Comparison of ENCODE assay signal across 16 cellular contexts in genomic region chr1:108458661-108459060, GRCh38. TPM values are rescaled to one million over a fixed set of nuclear protein-coding genes. Genes with fewer than 3 reads are reported as not detected.
DNase-seq lines count a peak whose midpoint lies in the region; ATAC-seq, FAIRE-seq and TF ChIP-seq lines count a peak whose summit lies in the region.
"Not testable (repeated sequence)": the region's sequence is repeated elsewhere in the genome, so short reads cannot be mapped to it uniquely, and the experiment has no call there.
"Had no signal": no experiment of that assay in that cellular context is flagged by ENCODE, and none has a peak within 500 bp of the region (broad histone marks: within the 10 kb centered on the region; RNA-seq: fewer than 3 reads in every experiment).

No MANE protein-coding gene starts in this region.

- not testable (repeated sequence) for H2AFZ ChIP-seq in K562 (ENCODE audit: low read depth, low read length)

- H3K4me1 Mint-ChIP-seq in activated CD8-positive, alpha-beta memory T cell treated with anti-CD3 and anti-CD28 coated beads, Interleukin-2, amount 10 ng/mL, durations not matched to agents 7 days and 5 days; activated T-helper 17 cell treated with anti-CD3 and anti-CD28 coated beads, Interleukin-2, amount 50 U/mL, for 72 hours; natural killer cell: not testable (repeated sequence)

- not testable (repeated sequence) for H3K9me1 ChIP-seq in K562 (ENCODE audit: control insufficient read depth, insufficient read depth, low read length)

- not testable (repeated sequence) for H3K36me3 Mint-ChIP-seq in activated CD8-positive, alpha-beta memory T cell treated with anti-CD3 and anti-CD28 coated beads, Interleukin-2, amount 10 ng/mL, durations not matched to agents 7 days and 5 days; activated T-helper 17 cell treated with anti-CD3 and anti-CD28 coated beads, Interleukin-2, amount 50 U/mL, for 72 hours (ENCODE audit: low read depth); natural killer cell

- not testable (repeated sequence) for H3K27me3 Mint-ChIP-seq in activated CD8-positive, alpha-beta memory T cell treated with anti-CD3 and anti-CD28 coated beads, Interleukin-2, amount 10 ng/mL, durations not matched to agents 7 days and 5 days; activated T-helper 17 cell treated with anti-CD3 and anti-CD28 coated beads, Interleukin-2, amount 50 U/mL, for 72 hours; natural killer cell (ENCODE audit: low read depth in 2 of 2)

- H3K27me3 ChIP-seq in K562 (ENCODE audit: control insufficient read depth in 2 of 2, insufficient read depth in 2 of 2, low read length in 2 of 2), result not testable (repeated sequence)

- H3K9me3 ChIP-seq in K562 (replicated peaks; ENCODE audit: control insufficient read depth, insufficient read depth, low read depth, low read length), result not testable (repeated sequence)

- not testable (repeated sequence) for H3K4me3 ChIP-seq in K562

- not testable (repeated sequence) for H3K79me2 ChIP-seq in K562 (ENCODE audit: control insufficient read depth, insufficient read depth, low read length)

- ATAC-seq in activated CD4-positive, CD25-positive, alpha-beta regulatory T cell treated with anti-CD3 and anti-CD28 coated beads, Interleukin-2, amount 50 U/mL, for 24 hours, result peak; percentile 42 to 43
- ATAC-seq in activated CD8-positive, alpha-beta memory T cell treated with anti-CD3 and anti-CD28 coated beads, Interleukin-2, amount 10 ng/mL, durations not matched to agents 7 days and 5 days, result peak; percentile 53
- ATAC-seq in activated T-helper 17 cell treated with anti-CD3 and anti-CD28 coated beads, Interleukin-2, amount 50 U/mL, for 72 hours (replicated peaks), result peak; percentile 87
- peak; percentile 83 for ATAC-seq in K562
- peak in 2 of 3 donors; percentile 34 to 66 for ATAC-seq in natural killer cell
- peak; percentile 82 for ATAC-seq in stimulated activated naive CD8-positive, alpha-beta T cell treated with anti-CD3 and anti-CD28 coated beads, Interleukin-15, Interleukin-2, amounts not matched to agents 100 U/mL and 50 U/mL, for 24 hours

- not testable (repeated sequence) for H4K20me1 ChIP-seq in K562 (replicated peaks; ENCODE audit: control insufficient read depth, insufficient read depth, low read length)

- not testable (repeated sequence) for H3K27ac ChIP-seq in K562 (ENCODE audit: extremely low read depth, low read depth, low read length)

- FAIRE-seq in K562 (lab: Jason Lieb, UNC), result not testable (repeated sequence)

- H3K4me1 ChIP-seq in K562 (replicated peaks in 1 of 2; ENCODE audit: control insufficient read depth in 2 of 2, insufficient read depth in 2 of 2, low read length in 2 of 2), result not testable (repeated sequence)

- not testable (repeated sequence) for H3K4me2 ChIP-seq in K562 (ENCODE audit: insufficient read depth, low read length)

- TF ChIP-seq RAD21 in K562 (CRISPR knock-in tag; conservative IDR thresholded peaks at IDR 0.05 in 1 of 2, IDR thresholded peaks at IDR 0.05 in 1 of 2), result not testable (repeated sequence)

- BruUV-seq in K562 (replicated peaks; lab: Mats Ljungman, UMichigan), result not testable (repeated sequence)

- not testable (repeated sequence) for TF ChIP-seq CTCF in K562 (IDR thresholded peaks at IDR 0.05 in 2 of 3, conservative IDR thresholded peaks at IDR 0.05 in 1 of 3; ENCODE audit: insufficient read depth in 2 of 3, low read depth in 1 of 3, low read length in 3 of 3); natural killer cell (IDR thresholded peaks at IDR 0.05)

- not testable (repeated sequence) for H3K27ac Mint-ChIP-seq in activated CD8-positive, alpha-beta memory T cell treated with anti-CD3 and anti-CD28 coated beads, Interleukin-2, amount 10 ng/mL, durations not matched to agents 7 days and 5 days; activated T-helper 17 cell treated with anti-CD3 and anti-CD28 coated beads, Interleukin-2, amount 50 U/mL, for 72 hours; natural killer cell

- DNase-seq in activated CD8-positive, alpha-beta memory T cell treated with anti-CD3 and anti-CD28 coated beads, Interleukin-2, amount 10 ng/mL, durations not matched to agents 7 days and 5 days; K562 (ENCODE audit: extremely low read depth in 1 of 4, low spot score in 3 of 4); natural killer cell; stimulated activated naive CD8-positive, alpha-beta T cell treated with anti-CD3 and anti-CD28 coated beads, Interleukin-15, Interleukin-2, amounts not matched to agents 100 U/mL and 50 U/mL, for 24 hours: not testable (repeated sequence)

- not testable (repeated sequence) for H3K36me3 ChIP-seq in K562 (ENCODE audit: control insufficient read depth, insufficient read depth, low read length)

- H3K4me3 Mint-ChIP-seq in activated CD8-positive, alpha-beta memory T cell treated with anti-CD3 and anti-CD28 coated beads, Interleukin-2, amount 10 ng/mL, durations not matched to agents 7 days and 5 days; activated T-helper 17 cell treated with anti-CD3 and anti-CD28 coated beads, Interleukin-2, amount 50 U/mL, for 72 hours; natural killer cell: not testable (repeated sequence)

- POLR2A ChIA-PET in K562 (lab: Yijun Ruan, JAX), result not testable (repeated sequence)

- not testable (repeated sequence) for TF ChIP-seq EP300 in K562 (IDR thresholded peaks at IDR 0.05; ENCODE audit: low read length)

- no CpG with 5 or more reads among the region's 2 CpGs for WGBS in K562 (ENCODE audit: insufficient coverage, low coverage, missing lambda C conversion rate)

- intact Hi-C loops in K562 (cut with micrococcal nuclease); natural killer cell (cut with micrococcal nuclease): not testable (repeated sequence)

- in situ Hi-C loops in K562 (cut with MboI), result loop anchor here (25.0 kb wide), 1 partner anchor 246 kb away; the partner anchor contains the start of gene SLC25A24

- TF ChIP-seq POLR2A in K562 (conservative IDR thresholded peaks at IDR 0.05), result not testable (repeated sequence)

- not testable (repeated sequence) for H3K9ac ChIP-seq in K562 (ENCODE audit: insufficient read depth in 1 of 2, low read depth in 2 of 2, low read length in 2 of 2)

- not testable (repeated sequence) for H3K9me3 Mint-ChIP-seq in activated CD8-positive, alpha-beta memory T cell treated with anti-CD3 and anti-CD28 coated beads, Interleukin-2, amount 10 ng/mL, durations not matched to agents 7 days and 5 days (ENCODE audit: low read depth); activated T-helper 17 cell treated with anti-CD3 and anti-CD28 coated beads, Interleukin-2, amount 50 U/mL, for 72 hours; natural killer cell

- CTCF ChIA-PET in activated CD8-positive, alpha-beta memory T cell treated with anti-CD3 and anti-CD28 coated beads, Interleukin-2, amount 10 ng/mL, durations not matched to agents 7 days and 5 days (lab: Charles Lee); K562 (lab: Yijun Ruan, JAX; ENCODE audit: low intra/inter-chr PET ratio): not testable (repeated sequence)

RNA-seq across cellular contexts. Expression of gene NBPF6, which starts 8.5 kb away (rescaled TPM):
- not detected for total RNA-seq in activated CD8-positive, alpha-beta memory T cell treated with anti-CD3 and anti-CD28 coated beads, Interleukin-2, amount 10 ng/mL, durations not matched to agents 7 days and 5 days
- not detected for total RNA-seq in activated T-helper 17 cell treated with anti-CD3 and anti-CD28 coated beads, Interleukin-2, amount 50 U/mL, for 72 hours
- total RNA-seq in K562 (2011; cell fraction: chromatin; rRNA removed; ENCODE audit: low replicate concordance), result 6.1 and 10.4 TPM in 2 replicates
- total RNA-seq in K562 (2011; cell fraction: nucleolus; rRNA removed), result 2.5 and 3.0 TPM in 2 replicates
- total RNA-seq in K562 (2011; cell fraction: nucleoplasm; rRNA removed), result 4.1 TPM in 2 replicates
- 5.0 and 6.0 TPM in 2 replicates for total RNA-seq in K562 (2014; rRNA removed)
- total RNA-seq in K562 (2014; rRNA removed; fragmentation: Illumina TruSeq; extraction: Trizol), result 7.2 and 7.5 TPM in 2 replicates
- 7.6 and 8.3 TPM in 2 replicates for total RNA-seq in K562 (2015; rRNA removed; fragmentation: Illumina TruSeq; extraction: Trizol)
- total RNA-seq in K562 (2021), result 6.1 and 6.5 TPM in 2 replicates
- 4.2 and 5.8 TPM in 2 replicates for polyA plus RNA-seq in K562 (2011; rRNA removed)
- polyA plus RNA-seq in K562 (2011; cell fraction: cytosol; rRNA removed), result 1.7 and 2.5 TPM in 2 replicates
- polyA plus RNA-seq in K562 (2011; cell fraction: nucleus; rRNA removed), result 15.4 and 15.6 TPM in 2 replicates
- 7.0 and 8.8 TPM in 2 replicates for polyA plus RNA-seq in K562 (2012)
- polyA plus RNA-seq in K562 (2014; fragmentation: Illumina TruSeq; extraction: Trizol), result 8.7 and 10.0 TPM in 2 replicates
- polyA plus RNA-seq in K562 (2014; fragmentation: Nextera tagmentation; extraction: Ambion mirVana), result 1 to 10 TPM; 2.7 to 3.6 TPM
- polyA plus RNA-seq in K562 (2014; rRNA removed), result 4.0 and 4.9 TPM in 2 replicates
- polyA minus RNA-seq in K562 (2011; rRNA and poly(A)+ RNA removed), result 2.6 and 6.7 TPM in 2 replicates
- 0.38 and 4.0 TPM in 2 replicates for polyA minus RNA-seq in K562 (2011; cell fraction: cytosol; rRNA and poly(A)+ RNA removed)
- polyA minus RNA-seq in K562 (2011; cell fraction: nucleus; rRNA and poly(A)+ RNA removed), result 1.5 and 5.8 TPM in 2 replicates
- total RNA-seq in natural killer cell, result not detected
- total RNA-seq: A172; A673; Calu3; CD4-positive, alpha-beta memory T cell; Daoy; G401; GM23338; H4; HFFc6 had no signal
- polyA plus RNA-seq: BJ; CD4-positive, alpha-beta memory T cell; GM23338 had no signal
